In the genomic region with DNA sequence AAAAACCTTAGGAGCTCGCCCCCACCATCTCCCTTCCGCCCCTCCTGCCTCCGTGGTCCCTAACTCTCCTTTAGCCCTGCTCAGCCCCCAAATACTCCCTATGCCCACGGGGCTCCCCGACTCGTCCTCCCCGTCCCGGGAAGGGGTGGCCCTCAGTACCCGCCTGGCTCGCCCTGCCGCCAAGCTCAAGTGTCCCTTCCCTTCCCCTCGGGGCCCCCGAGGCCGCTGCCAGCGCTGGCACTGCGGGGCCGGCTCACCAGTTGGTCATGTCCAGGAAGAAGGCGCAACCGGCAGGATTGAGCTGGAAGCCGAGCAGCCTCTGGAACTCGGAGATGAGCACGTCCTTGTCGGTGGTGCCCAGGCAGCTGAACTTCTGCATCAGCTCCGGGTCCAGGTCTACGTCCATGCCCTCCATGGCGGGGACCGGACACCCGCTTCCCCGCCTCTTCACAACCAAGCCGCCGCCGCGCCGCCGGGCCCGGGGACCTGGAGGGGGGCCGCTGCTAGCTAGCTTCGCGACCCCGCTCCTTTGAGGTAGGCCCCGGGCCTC, we compare ENCODE assay signal across 8 cellular contexts. TPM values are rescaled to one million over a fixed set of nuclear protein-coding genes. Genes with fewer than 3 reads are reported as not detected.
DNase-seq lines count a peak whose midpoint lies in the region; ATAC-seq and TF ChIP-seq lines count a peak whose summit lies in the region.

No MANE protein-coding gene starts in this region.

- H3K4me1 Mint-ChIP-seq in activated naive CD8-positive, alpha-beta T cell treated with anti-CD3 and anti-CD28 coated beads for 36 hours: peaks cover 40% of the 10 kb centered on the region

- no peaks in the 10 kb centered on the region for H3K9me3 ChIP-seq in right atrium auricular region

- peak; percentile 42 for DNase-seq in COLO668 (lab: John Stamatoyannopoulos, UW; ENCODE audit: unreplicated experiment)
- no peak for DNase-seq in activated naive CD8-positive, alpha-beta T cell treated with anti-CD3 and anti-CD28 coated beads for 36 hours
- peak; percentile 63 for DNase-seq in right atrium auricular region (ENCODE audit: low spot score)
- DNase-seq in renal cortical epithelial cell (ENCODE audit: low read depth): peak; percentile 18
- no peak for DNase-seq in cerebellar nuclear complex (lab: John Stamatoyannopoulos, UW)
- DNase-seq in NCI-H345 treated with DMSO at 0.1 percent for 48 hours (lab: John Stamatoyannopoulos, UW; ENCODE audit: unreplicated experiment): no peak

- peak overlapping the region; percentile 92 for H3K4me3 Mint-ChIP-seq in activated naive CD8-positive, alpha-beta T cell treated with anti-CD3 and anti-CD28 coated beads for 36 hours

- peak overlapping the region; percentile 84 for H3K27ac Mint-ChIP-seq in activated naive CD8-positive, alpha-beta T cell treated with anti-CD3 and anti-CD28 coated beads for 36 hours

- H3K27me3 ChIP-seq in right atrium auricular region: no peaks in the 10 kb centered on the region

- H3K36me3 ChIP-seq in right atrium auricular region: no peaks in the 10 kb centered on the region

- H3K4me1 ChIP-seq in right atrium auricular region: peaks cover 0 to 34% of the 10 kb centered on the region in 2 donors

- no peaks in the 10 kb centered on the region for H3K9me3 Mint-ChIP-seq in activated naive CD8-positive, alpha-beta T cell treated with anti-CD3 and anti-CD28 coated beads for 36 hours

- no peak for TF ChIP-seq CTCF in right atrium auricular region (IDR thresholded peaks at IDR 0.05)

- peak overlapping the region; percentile 81 to 96 for H3K4me3 ChIP-seq in right atrium auricular region

- H3K27ac ChIP-seq in right atrium auricular region: peak overlapping the region; percentile 92 to 98

- ATAC-seq in GM19463 (IDR thresholded peaks at IDR 0.05; ENCODE audit: unreplicated experiment) (peak; percentile 9), HG03521 (IDR thresholded peaks at IDR 0.05; ENCODE audit: unreplicated experiment) (peak; percentile 20)

- peaks cover 8% of the 10 kb centered on the region for H3K36me3 Mint-ChIP-seq in activated naive CD8-positive, alpha-beta T cell treated with anti-CD3 and anti-CD28 coated beads for 36 hours

- peaks cover under 1% of the 10 kb centered on the region for H3K27me3 Mint-ChIP-seq in activated naive CD8-positive, alpha-beta T cell treated with anti-CD3 and anti-CD28 coated beads for 36 hours

RNA-seq across cellular contexts. Expression of a gene that starts 0.3 kb away (rescaled TPM):
- 10 to 100 TPM; 45.7 to 46.1 TPM for total RNA-seq in activated naive CD8-positive, alpha-beta T cell treated with anti-CD3 and anti-CD28 coated beads for 36 hours
- total RNA-seq in right atrium auricular region (100 to 1,000 TPM in 1 of 2 donors, 10 to 100 TPM in 1; 89.8 to 114 TPM), renal cortical epithelial cell (69.6 and 70.0 TPM in 2 replicates)

Comparison
In these comparisons a context has a peak if more than half of its experiments do, and no peak if none do; other contexts are left out.
1. DNase-seq: peak in COLO668 (single experiment), right atrium auricular region (single experiment) and renal cortical epithelial cell (single experiment); none in activated naive CD8-positive, alpha-beta T cell treated with anti-CD3 and anti-CD28 coated beads for 36 hours (single experiment), cerebellar nuclear complex (0 of 2) and NCI-H345 treated with DMSO at 0.1 percent for 48 hours (single experiment).